9 cellular contexts compared by ENCODE assay signal in genomic region chr5:36414869-36415282, GRCh38.
DNase-seq lines count a peak whose midpoint lies in the region; ATAC-seq, FAIRE-seq and TF ChIP-seq lines count a peak whose summit lies in the region.
"Had no signal": no experiment of that assay in that cellular context is flagged by ENCODE, and none has a peak within 500 bp of the region (broad histone marks: within the 10 kb centered on the region; RNA-seq: fewer than 3 reads in every experiment).

No MANE protein-coding gene starts in this region.

- no peak overlapping the region for H3K27ac Mint-ChIP-seq in progenitor cell of endocrine pancreas
- H3K27ac Mint-ChIP-seq: activated naive CD8-positive, alpha-beta T cell treated with anti-CD3 and anti-CD28 coated beads, Interleukin-2, amount 10 ng/mL, durations not matched to agents 7 days and 5 days had no signal

- peaks cover 14% of the 10 kb centered on the region for H3K4me1 Mint-ChIP-seq in progenitor cell of endocrine pancreas (ENCODE audit: low read depth)

- H3F3A ChIP-seq in OCI-LY1 (ENCODE audit: insufficient read depth, low read length) = no peaks in the 10 kb centered on the region

- no peak for TF ChIP-seq POLR2A in GM12891 (IDR thresholded peaks at IDR 0.05; ENCODE audit: low read depth, low read length)

- ATAC-seq in Right ventricle myocardium inferior = peak; percentile 57
- no peak for ATAC-seq in HG02852 (IDR thresholded peaks at IDR 0.05; ENCODE audit: unreplicated experiment)

- peaks cover under 1% of the 10 kb centered on the region for H3K9me3 Mint-ChIP-seq in progenitor cell of endocrine pancreas (ENCODE audit: low read depth)

- H3K27me3 Mint-ChIP-seq in progenitor cell of endocrine pancreas = peaks cover 6% of the 10 kb centered on the region

- no peak for DNase-seq in Right ventricle myocardium inferior (ENCODE audit: missing footprints)
- no peak for DNase-seq in cardiac septum (ENCODE audit: low spot score)
- peak; percentile 51 for DNase-seq in fibroblast of gingiva (ENCODE audit: low read depth)
- no peak for DNase-seq in progenitor cell of endocrine pancreas (ENCODE audit: low spot score, unreplicated experiment)
- DNase-seq in occipital lobe (lab: John Stamatoyannopoulos, UW) = no peak
- no peak for DNase-seq in GM12891 (ENCODE audit: insufficient read length, low spot score)
- DNase-seq: activated naive CD8-positive, alpha-beta T cell treated with anti-CD3 and anti-CD28 coated beads, Interleukin-2, amount 10 ng/mL, durations not matched to agents 7 days and 5 days had no signal

- no peak overlapping the region for H3K9ac ChIP-seq in OCI-LY1 (ENCODE audit: low read length)

- no peaks in the 10 kb centered on the region for H3K79me2 ChIP-seq in OCI-LY1 (ENCODE audit: insufficient read depth, low read length)

- intact Hi-C loops in Right ventricle myocardium inferior (cut with DNase I) (loop anchor here (1.0 to 5.0 kb wide), 3 partner anchors 92 to 278 kb away; partner anchors contain the start of gene SLC1A3), cardiac septum (cut with DNase I) (loop anchor here (5.0 kb wide), 2 partner anchors 92 to 192 kb away; partner anchors contain the start of gene SLC1A3)

- H3K9me3 ChIP-seq in OCI-LY1 (ENCODE audit: low read length) = no peaks in the 10 kb centered on the region

- no peak overlapping the region for H3K4me3 Mint-ChIP-seq in progenitor cell of endocrine pancreas (ENCODE audit: low read depth)
- H3K4me3 Mint-ChIP-seq: activated naive CD8-positive, alpha-beta T cell treated with anti-CD3 and anti-CD28 coated beads, Interleukin-2, amount 10 ng/mL, durations not matched to agents 7 days and 5 days had no signal

- TF ChIP-seq CTCF in OCI-LY1 (IDR thresholded peaks at IDR 0.05; ENCODE audit: low read length) = peak; percentile 62; the same call in 1 of the 2 replicates
- TF ChIP-seq CTCF in progenitor cell of endocrine pancreas (IDR thresholded peaks at IDR 0.05; ENCODE audit: unreplicated experiment) = peak; percentile 73

- H3K4me3 ChIP-seq in OCI-LY1 (ENCODE audit: low read depth, low read length, poor library complexity, severe bottlenecking) = no peak overlapping the region

- no peaks in the 10 kb centered on the region for H3K36me3 Mint-ChIP-seq in progenitor cell of endocrine pancreas (ENCODE audit: insufficient read depth)
- H3K36me3 Mint-ChIP-seq: activated naive CD8-positive, alpha-beta T cell treated with anti-CD3 and anti-CD28 coated beads, Interleukin-2, amount 10 ng/mL, durations not matched to agents 7 days and 5 days had no signal

- no peak for FAIRE-seq in GM12891 (lab: Jason Lieb, UNC)

- H3K27ac ChIP-seq in OCI-LY1 (ENCODE audit: low read depth, low read length, poor library complexity, severe bottlenecking) = no peak overlapping the region

- H3K9me2 ChIP-seq in OCI-LY1 (ENCODE audit: low read depth, low read length) = no peaks in the 10 kb centered on the region

- no peaks in the 10 kb centered on the region for H4K20me1 ChIP-seq in OCI-LY1 (ENCODE audit: insufficient read depth, low read length)

- H3K36me3 ChIP-seq in OCI-LY1 (ENCODE audit: insufficient read depth, low read length) = no peaks in the 10 kb centered on the region

- H3K4me2 ChIP-seq in OCI-LY1 (ENCODE audit: low read length) = no peak overlapping the region

- H3K27me3 ChIP-seq in OCI-LY1 (ENCODE audit: insufficient read depth, low read length) = no peaks in the 10 kb centered on the region

- H3K4me1 ChIP-seq in OCI-LY1 (ENCODE audit: insufficient read depth, low read length, severe bottlenecking) = no peaks in the 10 kb centered on the region

- H2AFZ ChIP-seq in OCI-LY1 (ENCODE audit: low read length) = no peak overlapping the region

TF ChIP-seq in GM12891, 5 proteins besides CTCF, POLR2A, EP300 and RAD21:
- TF ChIP-seq SPI1 (IDR thresholded peaks at IDR 0.05; ENCODE audit: low read depth, low read length) = no peak
- no peak for TF ChIP-seq POU2F2 (IDR thresholded peaks at IDR 0.05; ENCODE audit: low read depth, low read length)
- no peak for TF ChIP-seq PAX5 (IDR thresholded peaks at IDR 0.05; ENCODE audit: insufficient read depth, low read length, severe bottlenecking)
- TF ChIP-seq POLR2AphosphoS5 (IDR thresholded peaks at IDR 0.05; ENCODE audit: low read depth, low read length) = no peak
- no peak for TF ChIP-seq TAF1 (IDR thresholded peaks at IDR 0.05; ENCODE audit: low read depth, low read length)
